In the genomic region with DNA sequence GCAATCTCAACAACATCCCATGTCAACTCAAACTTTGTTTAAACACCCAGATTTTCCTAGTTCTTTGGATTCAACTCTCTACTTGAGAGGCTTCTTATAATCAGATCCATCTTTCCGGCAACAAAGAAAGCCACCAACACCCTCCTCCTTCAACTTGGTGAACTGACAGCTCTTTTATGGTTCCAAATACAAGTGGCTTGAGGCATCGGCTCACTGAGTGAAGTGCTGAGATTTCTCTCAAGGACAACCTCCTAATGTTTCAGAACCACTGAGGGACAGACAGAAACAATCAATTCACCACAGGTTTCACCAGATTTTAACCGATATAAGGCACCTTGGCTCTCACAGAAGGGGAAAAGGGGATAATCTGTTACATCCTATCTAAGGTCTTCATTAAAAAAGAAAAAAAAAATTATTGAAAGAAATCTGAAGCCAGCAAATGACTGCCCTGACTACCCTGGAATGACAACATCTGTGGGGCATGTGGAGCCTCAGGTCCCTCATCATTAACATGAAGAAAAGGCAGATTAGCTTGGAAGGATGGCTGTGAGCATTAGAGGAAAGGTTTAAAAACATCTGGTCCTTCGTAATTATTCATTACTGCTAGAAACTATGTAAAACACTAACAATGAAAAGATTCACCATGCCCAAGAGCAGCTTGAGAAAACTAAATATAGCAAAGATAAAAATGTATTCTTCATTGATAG, we compare ENCODE assay signal across 24 cellular contexts. TPM values are rescaled to one million over a fixed set of nuclear protein-coding genes. Genes with fewer than 3 reads are reported as not detected.
A peak's percentile ranks its signal among the peaks of the same experiment; 100 is the strongest.
DNase-seq lines count a peak whose midpoint lies in the region; ATAC-seq, FAIRE-seq and TF ChIP-seq lines count a peak whose summit lies in the region.
"Had no signal": no experiment of that assay in that cellular context is flagged by ENCODE, and none has a peak within 500 bp of the region (broad histone marks: within the 10 kb centered on the region; RNA-seq: fewer than 3 reads in every experiment).

No MANE protein-coding gene starts in this region.

- H3K36me3 Mint-ChIP-seq in progenitor cell of endocrine pancreas (ENCODE audit: insufficient read depth), result peaks cover 8% of the 10 kb centered on the region
- H3K36me3 Mint-ChIP-seq: activated naive CD8-positive, alpha-beta T cell treated with anti-CD3 and anti-CD28 coated beads, Interleukin-2, amount 10 ng/mL, durations not matched to agents 7 days and 5 days; brain; memory B cell; naive thymus-derived CD4-positive, alpha-beta T cell; stimulated activated memory B cell treated with anti-CD40 and anti-IgM and Interleukin-4, amounts not matched to agents 10 μg/mL and 1 μg/mL and 100 μg/mL, for 72 hours had no signal

- H3K27me3 Mint-ChIP-seq in progenitor cell of endocrine pancreas, result no peaks in the 10 kb centered on the region

- H3K27ac Mint-ChIP-seq in progenitor cell of endocrine pancreas, result peak overlapping the region; percentile 57
- H3K27ac Mint-ChIP-seq: activated CD4-positive, alpha-beta T cell treated with anti-CD3 and anti-CD28 coated beads, Interleukin-2, amount 10 ng/mL, durations not matched to agents 24 days and 14 days; activated naive CD8-positive, alpha-beta T cell treated with anti-CD3 and anti-CD28 coated beads, Interleukin-2, amount 10 ng/mL, durations not matched to agents 7 days and 5 days; activated T-helper 17 cell treated with anti-CD3 and anti-CD28 coated beads, Interleukin-2, amount 50 U/mL, for 72 hours; memory B cell; naive thymus-derived CD4-positive, alpha-beta T cell; stimulated activated memory B cell treated with anti-CD40 and anti-IgM and Interleukin-4, amounts not matched to agents 10 μg/mL and 1 μg/mL and 100 μg/mL, for 72 hours; T-helper 17 cell had no signal

- DNase-seq in EH (ENCODE audit: low read depth) (peak; percentile 70), RPMI7951 (ENCODE audit: low read depth) (peak; percentile 43), foreskin fibroblast (peak; percentile 29 to 65), progenitor cell of endocrine pancreas (ENCODE audit: low spot score, unreplicated experiment) (no peak), D721Med (ENCODE audit: insufficient read length, low spot score) (no peak), COR-L47 (lab: John Stamatoyannopoulos, UW) (no peak)
- DNase-seq: activated CD4-positive, alpha-beta T cell treated with anti-CD3 and anti-CD28 coated beads, Interleukin-2, amount 10 ng/mL, durations not matched to agents 24 days and 14 days; activated naive CD8-positive, alpha-beta T cell treated with anti-CD3 and anti-CD28 coated beads, Interleukin-2, amount 10 ng/mL, durations not matched to agents 7 days and 5 days; foreskin keratinocyte; naive thymus-derived CD4-positive, alpha-beta T cell; NCI-H748 treated with DMSO at 0.1 percent for 48 hours; PC-3; SJCRH30; stimulated activated CD4-positive, alpha-beta T cell treated with anti-CD3 and anti-CD28 coated beads, Interleukin-1b, Interleukin-23, amount 100 ng/mL, for 48 hours; T-helper 17 cell had no signal

- TF ChIP-seq CTCF in foreskin fibroblast (IDR thresholded peaks at IDR 0.05; ENCODE audit: low read depth, low read length) (no peak), progenitor cell of endocrine pancreas (IDR thresholded peaks at IDR 0.05; ENCODE audit: unreplicated experiment) (no peak), D721Med (IDR thresholded peaks at IDR 0.05; ENCODE audit: insufficient read depth, missing control alignments) (no peak)

- peak overlapping the region in 1 of 2 donors; percentile 21 for H3K4me3 ChIP-seq in foreskin fibroblast (ENCODE audit: low read depth in 1 of 2, low read length in 2 of 2)
- H3K4me3 ChIP-seq: K562, SJCRH30, thoracic aorta had no signal

- no peaks in the 10 kb centered on the region for H3K9me3 Mint-ChIP-seq in progenitor cell of endocrine pancreas (ENCODE audit: low read depth)
- H3K9me3 Mint-ChIP-seq: activated CD4-positive, alpha-beta T cell treated with anti-CD3 and anti-CD28 coated beads, Interleukin-2, amount 10 ng/mL, durations not matched to agents 24 days and 14 days; activated naive CD8-positive, alpha-beta T cell treated with anti-CD3 and anti-CD28 coated beads, Interleukin-2, amount 10 ng/mL, durations not matched to agents 7 days and 5 days; activated T-helper 17 cell treated with anti-CD3 and anti-CD28 coated beads, Interleukin-2, amount 50 U/mL, for 72 hours; brain; memory B cell; naive thymus-derived CD4-positive, alpha-beta T cell; stimulated activated memory B cell treated with anti-CD40 and anti-IgM and Interleukin-4, amounts not matched to agents 10 μg/mL and 1 μg/mL and 100 μg/mL, for 72 hours had no signal

- H3K4me1 Mint-ChIP-seq in progenitor cell of endocrine pancreas (ENCODE audit: low read depth), result peaks cover 22% of the 10 kb centered on the region
- H3K4me1 Mint-ChIP-seq: activated CD4-positive, alpha-beta T cell treated with anti-CD3 and anti-CD28 coated beads, Interleukin-2, amount 10 ng/mL, durations not matched to agents 24 days and 14 days; activated naive CD8-positive, alpha-beta T cell treated with anti-CD3 and anti-CD28 coated beads, Interleukin-2, amount 10 ng/mL, durations not matched to agents 7 days and 5 days; activated T-helper 17 cell treated with anti-CD3 and anti-CD28 coated beads, Interleukin-2, amount 50 U/mL, for 72 hours; memory B cell; stimulated activated memory B cell treated with anti-CD40 and anti-IgM and Interleukin-4, amounts not matched to agents 10 μg/mL and 1 μg/mL and 100 μg/mL, for 72 hours; T-helper 17 cell had no signal

- ATAC-seq in GM18519 (IDR thresholded peaks at IDR 0.05; ENCODE audit: low FRiP score, unreplicated experiment) (no peak), HG02981 (IDR thresholded peaks at IDR 0.05; ENCODE audit: unreplicated experiment) (no peak)
- ATAC-seq: activated T-helper 17 cell treated with anti-CD3 and anti-CD28 coated beads, Interleukin-2, amount 50 U/mL, for 72 hours; foreskin keratinocyte; K562; naive thymus-derived CD4-positive, alpha-beta T cell; PC-3; stimulated activated memory B cell treated with anti-CD40 and anti-IgM and Interleukin-4, amounts not matched to agents 10 μg/mL and 1 μg/mL and 100 μg/mL, for 72 hours; T-helper 17 cell had no signal

- no peak for FAIRE-seq in D721Med (lab: Jason Lieb, UNC)
- FAIRE-seq: colon, K562 had no signal

- no peak overlapping the region for H3K4me3 Mint-ChIP-seq in progenitor cell of endocrine pancreas (ENCODE audit: low read depth)
- H3K4me3 Mint-ChIP-seq: activated CD4-positive, alpha-beta T cell treated with anti-CD3 and anti-CD28 coated beads, Interleukin-2, amount 10 ng/mL, durations not matched to agents 24 days and 14 days; activated naive CD8-positive, alpha-beta T cell treated with anti-CD3 and anti-CD28 coated beads, Interleukin-2, amount 10 ng/mL, durations not matched to agents 7 days and 5 days; activated T-helper 17 cell treated with anti-CD3 and anti-CD28 coated beads, Interleukin-2, amount 50 U/mL, for 72 hours; brain; memory B cell; naive thymus-derived CD4-positive, alpha-beta T cell; stimulated activated memory B cell treated with anti-CD40 and anti-IgM and Interleukin-4, amounts not matched to agents 10 μg/mL and 1 μg/mL and 100 μg/mL, for 72 hours; T-helper 17 cell had no signal

RNA-seq across cellular contexts. Expression of a gene that starts 50.9 kb away (rescaled TPM):
- 29.0 and 31.8 TPM in 2 replicates for total RNA-seq in RPMI7951 (2014; rRNA removed; shearing (Covaris generic))
- total RNA-seq in progenitor cell of endocrine pancreas, result 37.0 and 43.3 TPM in 2 replicates

Comparison
In these comparisons a context has a peak if more than half of its experiments do, and no peak if none do; other contexts are left out.
1. DNase-seq: peak in EH (single experiment), RPMI7951 (single experiment) and foreskin fibroblast (2 of 2); none in progenitor cell of endocrine pancreas (single experiment), D721Med (single experiment) and COR-L47 (single experiment).